In genomic region chr7:116772423-116772852, GRCh38 we compare ENCODE assay signal across 13 cellular contexts.
DNase-seq lines count a peak whose midpoint lies in the region; ATAC-seq and TF ChIP-seq lines count a peak whose summit lies in the region.
"Had no signal": no experiment of that assay in that cellular context is flagged by ENCODE, and none has a peak within 500 bp of the region (broad histone marks: within the 10 kb centered on the region; RNA-seq: fewer than 3 reads in every experiment).

No MANE protein-coding gene starts in this region.

- H3K36me3 ChIP-seq in colonic mucosa: no peaks in the 10 kb centered on the region
- H3K36me3 ChIP-seq in liver (ENCODE audit: control insufficient read depth in 4 of 4, insufficient read depth in 3 of 4, low read depth in 1 of 4, low read length in 3 of 4): peaks cover 0 to 7% (median 3%) of the 10 kb centered on the region in 4 donors

- peak overlapping the region; percentile 75 for H3K27ac ChIP-seq in colonic mucosa
- peak overlapping the region; percentile 89 to 90 for H3K27ac ChIP-seq in liver (ENCODE audit: low read depth in 1 of 2, low read length in 2 of 2)
- no peak overlapping the region for H3K27ac ChIP-seq in coronary artery
- H3K27ac ChIP-seq: SK-N-MC had no signal

- TF ChIP-seq RAD21 in liver (IDR thresholded peaks at IDR 0.05): peak in 1 of 2 donors; percentile 53

- H3K4me3 ChIP-seq in AG10803 (ENCODE audit: low read length): no peak overlapping the region
- no peak overlapping the region for H3K4me3 ChIP-seq in colonic mucosa
- no peak overlapping the region for H3K4me3 ChIP-seq in liver (ENCODE audit: low read depth in 1 of 3, low read length in 3 of 3)
- no peak overlapping the region for H3K4me3 ChIP-seq in coronary artery
- H3K4me3 ChIP-seq: SK-N-MC had no signal

- TF ChIP-seq CTCF in AG10803 (conservative IDR thresholded peaks at IDR 0.05; ENCODE audit: low read length): no peak
- TF ChIP-seq CTCF in colonic mucosa (IDR thresholded peaks at IDR 0.05): no peak
- TF ChIP-seq CTCF in liver (IDR thresholded peaks at IDR 0.05; ENCODE audit: low read depth, low read length, missing input control): no peak
- no peak for TF ChIP-seq CTCF in coronary artery (IDR thresholded peaks at IDR 0.05)

- H3K4me1 ChIP-seq in colonic mucosa (no peaks in the 10 kb centered on the region), liver (ENCODE audit: control insufficient read depth in 4 of 4, insufficient read depth in 4 of 4, low read length in 3 of 4) (peaks cover 2 to 29% (median 7%) of the 10 kb centered on the region in 4 donors)

- H3K9me3 ChIP-seq in colonic mucosa: no peaks in the 10 kb centered on the region
- H3K9me3 ChIP-seq in liver (ENCODE audit: control insufficient read depth in 4 of 4, low read length in 3 of 4): no peaks in the 10 kb centered on the region

- ATAC-seq in GM19452 (IDR thresholded peaks at IDR 0.05; ENCODE audit: unreplicated experiment): no peak

- H3K9ac ChIP-seq in colonic mucosa (ENCODE audit: low read depth in 2 of 2, low read length in 2 of 2) (no peak overlapping the region), liver (ENCODE audit: low read depth in 1 of 2, low read length in 2 of 2) (no peak overlapping the region)

- H3K27me3 ChIP-seq in colonic mucosa: no peaks in the 10 kb centered on the region
- H3K27me3 ChIP-seq in liver (ENCODE audit: control insufficient read depth in 4 of 4, insufficient read depth in 4 of 4, low read length in 3 of 4): no peaks in the 10 kb centered on the region

- DNase-seq in AG10803 (ENCODE audit: low read depth) (peak; percentile 61), LoVo (ENCODE audit: low spot score) (peak; percentile 92), colonic mucosa (no peak), NAMALWA (ENCODE audit: low spot score) (no peak), globus pallidus (ENCODE audit: low spot score) (no peak), coronary artery (ENCODE audit: low spot score) (no peak)
- DNase-seq: activated CD4-positive, alpha-beta T cell treated with anti-CD3 and anti-CD28 coated beads, Interleukin-2, amount 50 U/mL, for 48 hours; C1 segment of cervical spinal cord; NCI-H2171 treated with DMSO at 0.1 percent for 48 hours; stimulated activated naive CD4-positive, alpha-beta T cell treated with Interleukin-2 at 50 U/mL for 16 hours had no signal

- intact Hi-C loops in colonic mucosa (cut with DNase I): no loop called here

TF ChIP-seq in liver, 16 proteins besides CTCF, POLR2A, EP300 and RAD21:
- TF ChIP-seq GABPA (IDR thresholded peaks at IDR 0.05 in 1 of 2, conservative IDR thresholded peaks at IDR 0.05 in 1 of 2) (no peak), REST (IDR thresholded peaks at IDR 0.05) (peak; percentile 52), ATF3 (IDR thresholded peaks at IDR 0.05) (peak; percentile 61), MAX (IDR thresholded peaks at IDR 0.05) (peak; percentile 19), ZBTB33 (IDR thresholded peaks at IDR 0.05) (peak; percentile 53), RXRA (IDR thresholded peaks at IDR 0.05) (peak; percentile 35 to 60), YY1 (IDR thresholded peaks at IDR 0.05) (peak; percentile 81), JUND (IDR thresholded peaks at IDR 0.05) (peak; percentile 96 to 98), FOXA1 (IDR thresholded peaks at IDR 0.05) (no peak), NR2F2 (IDR thresholded peaks at IDR 0.05) (no peak), SP1 (IDR thresholded peaks at IDR 0.05) (peak; percentile 44), HNF4A (conservative IDR thresholded peaks at IDR 0.05) (peak; percentile 56 to 57), FOXA2 (IDR thresholded peaks at IDR 0.05) (peak; percentile 74)

Comparison
In these comparisons a context has a peak if more than half of its experiments do, and no peak if none do; other contexts are left out.
1. DNase-seq: peak in AG10803 (single experiment) and LoVo (single experiment); none in colonic mucosa (single experiment), NAMALWA (single experiment), globus pallidus (single experiment) and coronary artery (single experiment).
2. H3K27ac ChIP-seq: peak in colonic mucosa (single experiment) and liver (2 of 2); none in coronary artery (0 of 2).